ENCODE assay signal across 9 cellular contexts in the genomic region with DNA sequence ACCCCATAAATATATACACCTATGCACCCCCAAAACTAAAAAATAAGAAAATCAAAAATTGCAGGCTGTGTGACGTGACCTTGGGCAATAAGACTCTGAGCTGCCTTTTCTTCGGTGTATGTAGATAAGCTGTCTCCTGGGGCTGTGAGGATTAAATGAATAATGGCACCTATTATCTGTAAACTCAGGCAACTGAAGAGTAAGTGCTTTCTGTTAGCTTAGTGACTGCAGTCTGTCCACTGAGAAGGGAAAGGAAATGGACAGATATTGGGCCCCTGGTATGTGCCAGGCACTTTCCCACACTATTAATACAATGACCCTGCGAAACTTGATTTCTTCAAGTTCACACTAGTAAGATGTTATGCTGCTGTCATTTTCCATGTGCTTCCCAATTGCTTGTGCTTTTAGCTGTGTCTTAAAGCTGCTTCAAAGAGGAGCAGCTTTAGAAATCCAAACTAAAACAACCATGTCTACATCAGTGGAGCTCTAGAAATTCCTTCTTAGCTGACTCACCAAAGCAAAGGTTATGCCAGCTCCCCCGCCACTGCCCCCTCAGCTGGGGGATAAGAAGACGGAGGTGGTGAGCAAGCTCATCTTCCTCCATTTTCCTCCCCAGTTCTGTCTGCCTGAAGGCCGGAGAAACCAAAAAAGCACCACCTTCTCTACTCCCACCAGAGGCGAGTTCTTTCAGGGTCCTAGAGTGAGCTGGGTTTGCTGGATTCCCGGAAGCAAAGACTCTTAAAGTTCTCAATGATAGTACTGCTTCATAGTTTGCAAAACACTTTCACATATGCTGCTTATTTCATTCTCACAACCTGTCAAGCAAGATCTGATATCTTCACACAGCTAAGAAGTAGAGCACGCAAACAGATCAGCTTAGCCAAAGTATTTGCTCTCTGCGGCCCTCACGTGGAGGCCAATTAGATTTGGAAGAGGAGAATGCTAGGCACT. TPM values are rescaled to one million over a fixed set of nuclear protein-coding genes. Genes with fewer than 3 reads are reported as not detected.
DNase-seq lines count a peak whose midpoint lies in the region; ATAC-seq and TF ChIP-seq lines count a peak whose summit lies in the region.
"Had no signal": no experiment of that assay in that cellular context is flagged by ENCODE, and none has a peak within 500 bp of the region (broad histone marks: within the 10 kb centered on the region; RNA-seq: fewer than 3 reads in every experiment).

No MANE protein-coding gene starts in this region.

- peak overlapping the region; percentile 12 to 48 (median 32) for H3K27ac ChIP-seq in esophagus muscularis mucosa (replicated peaks in 1 of 4)

- no peak for ATAC-seq in GM18909 (IDR thresholded peaks at IDR 0.05; ENCODE audit: poor library complexity, unreplicated experiment)
- ATAC-seq in stimulated activated naive CD8-positive, alpha-beta T cell treated with anti-CD3 and anti-CD28 coated beads, Interleukin-15, Interleukin-2, amounts not matched to agents 100 U/mL and 50 U/mL, for 24 hours = no peak

- WGBS in esophagus muscularis mucosa = 40% methylated on average over 11 of the region's 11 CpGs

- DNase-seq in EH (ENCODE audit: low read depth) (peak; percentile 84), NT2/D1 (ENCODE audit: low read depth, low spot score) (peak; percentile 44), esophagus muscularis mucosa (ENCODE audit: extremely low spot score) (no peak), occipital lobe (lab: John Stamatoyannopoulos, UW) (peak; percentile 35), GM19238 (ENCODE audit: insufficient read length, low spot score) (no peak), LoVo (ENCODE audit: low spot score) (no peak)
- no peak for DNase-seq in stimulated activated naive CD8-positive, alpha-beta T cell treated with anti-CD3 and anti-CD28 coated beads, Interleukin-15, Interleukin-2, amounts not matched to agents 100 U/mL and 50 U/mL, for 24 hours

- H3K27me3 ChIP-seq in NT2/D1 (ENCODE audit: insufficient read depth, insufficient read length) (no peaks in the 10 kb centered on the region), esophagus muscularis mucosa (no peaks in the 10 kb centered on the region)

- H3K4me3 ChIP-seq in NT2/D1 (ENCODE audit: insufficient read length, low read depth) (peak overlapping the region; percentile 2), esophagus muscularis mucosa (peak overlapping the region in 1 of 4 donors; percentile 10)

- intact Hi-C loops in esophagus muscularis mucosa (cut with DNase I) = no loop called here

- no peak for TF ChIP-seq EP300 in esophagus muscularis mucosa (IDR thresholded peaks at IDR 0.05)

- H3K9me3 ChIP-seq in NT2/D1 (ENCODE audit: insufficient read depth, low read length) (no peaks in the 10 kb centered on the region), esophagus muscularis mucosa (no peaks in the 10 kb centered on the region)

- H3K4me1 ChIP-seq in NT2/D1 (ENCODE audit: insufficient read depth, insufficient read length) = peaks cover 8% of the 10 kb centered on the region
- H3K4me1 ChIP-seq in esophagus muscularis mucosa = peaks cover 0 to 9% (median 3%) of the 10 kb centered on the region in 4 donors

- H3K9ac ChIP-seq in NT2/D1 (ENCODE audit: insufficient read length, low read depth) = peak overlapping the region; percentile 11

- no peak for TF ChIP-seq CTCF in esophagus muscularis mucosa (IDR thresholded peaks at IDR 0.05)

- H3K36me3 ChIP-seq in NT2/D1 (ENCODE audit: insufficient read depth, insufficient read length, low read length) (peaks cover 23% of the 10 kb centered on the region), esophagus muscularis mucosa (peaks cover 0 to 14% (median 5%) of the 10 kb centered on the region in 4 donors)

- no peak for TF ChIP-seq POLR2A in esophagus muscularis mucosa (IDR thresholded peaks at IDR 0.05; ENCODE audit: low read depth)

RNA-seq across cellular contexts. Expression of a gene that starts 8.8 kb away (rescaled TPM):
- total RNA-seq in esophagus muscularis mucosa (not detected), occipital lobe (not detected)
- total RNA-seq: glomerular endothelial cell had no signal

RNA-seq across cellular contexts. Expression of a gene that starts 35.3 kb away (rescaled TPM):
- total RNA-seq in esophagus muscularis mucosa (10 to 100 TPM; 48.2 to 69.0 (median 60.6) TPM), occipital lobe (94.7 TPM)

Comparison
In these comparisons a context has a peak if more than half of its experiments do, and no peak if none do; other contexts are left out.
1. DNase-seq: peak in EH (single experiment), NT2/D1 (single experiment) and occipital lobe (single experiment); none in esophagus muscularis mucosa (single experiment), stimulated activated naive CD8-positive, alpha-beta T cell treated with anti-CD3 and anti-CD28 coated beads, Interleukin-15, Interleukin-2, amounts not matched to agents 100 U/mL and 50 U/mL, for 24 hours (single experiment), GM19238 (single experiment) and LoVo (single experiment).